ENCODE assay signal across 8 cellular contexts in the genomic region with DNA sequence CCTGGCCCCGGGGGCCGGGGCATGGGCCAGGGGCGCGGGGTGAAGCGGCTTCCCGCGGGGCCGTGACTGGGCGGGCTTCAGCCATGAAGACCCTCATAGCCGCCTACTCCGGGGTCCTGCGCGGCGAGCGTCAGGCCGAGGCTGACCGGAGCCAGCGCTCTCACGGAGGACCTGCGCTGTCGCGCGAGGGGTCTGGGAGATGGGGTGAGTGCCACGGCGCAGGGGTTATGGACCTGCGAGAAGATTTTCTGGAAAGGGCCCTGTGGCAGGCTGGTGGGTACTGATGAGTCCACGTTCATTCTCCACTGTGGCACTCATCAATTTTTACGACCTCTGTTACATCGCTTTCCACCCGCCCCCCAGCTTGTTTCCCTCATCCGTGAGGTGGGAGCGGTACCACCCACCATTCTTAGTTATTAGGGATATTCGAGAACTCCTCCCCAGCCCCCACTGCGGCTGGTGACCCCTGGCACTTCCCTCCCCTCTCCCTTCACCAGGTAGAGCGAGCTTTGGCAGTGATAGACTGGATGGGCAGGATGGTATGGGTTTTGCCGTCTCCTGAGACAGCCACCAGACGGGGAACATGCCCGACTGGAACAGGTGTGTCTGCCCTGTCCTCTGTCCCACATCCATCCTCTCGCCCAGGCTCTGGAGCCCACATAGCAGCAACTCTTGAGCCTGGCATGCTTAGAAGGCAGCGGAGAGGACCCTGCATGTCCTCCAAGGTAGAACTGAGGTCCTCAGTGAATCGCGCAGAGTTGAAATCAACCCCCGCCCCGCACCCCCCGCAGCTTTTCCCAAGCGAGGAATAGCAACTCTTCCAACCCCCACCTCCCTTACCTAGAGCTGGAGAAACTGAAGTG. TPM values are rescaled to one million over a fixed set of nuclear protein-coding genes. Genes with fewer than 3 reads are reported as not detected.
DNase-seq lines count a peak whose midpoint lies in the region; ATAC-seq and TF ChIP-seq lines count a peak whose summit lies in the region.

No MANE protein-coding gene starts in this region.

- ATAC-seq in right cardiac atrium (no peak), GM18517 (IDR thresholded peaks at IDR 0.05; ENCODE audit: unreplicated experiment) (no peak), GM19395 (IDR thresholded peaks at IDR 0.05; ENCODE audit: unreplicated experiment) (no peak)

- DNase-seq in DMS79 treated with DMSO at 0.1 percent for 48 hours (lab: John Stamatoyannopoulos, UW) (peak; percentile 24), DMS79 (lab: John Stamatoyannopoulos, UW) (no peak), right cardiac atrium (no peak), spleen (no peak), SHP77 treated with DMSO at 0.1 percent for 48 hours (lab: John Stamatoyannopoulos, UW) (no peak)
- no peak for DNase-seq in activated CD4-positive, alpha-beta memory T cell treated with anti-CD3 and anti-CD28 coated beads for 36 hours

- H3K27ac Mint-ChIP-seq in activated CD4-positive, alpha-beta memory T cell treated with anti-CD3 and anti-CD28 coated beads for 36 hours, result no peak overlapping the region

- H3K4me3 ChIP-seq in right cardiac atrium (ENCODE audit: low read length) (peak overlapping the region; percentile 31), spleen (peak overlapping the region; percentile 38 to 74 (median 52))

- intact Hi-C loops in activated CD4-positive, alpha-beta memory T cell treated with anti-CD3 and anti-CD28 coated beads for 36 hours (cut with micrococcal nuclease), result loop anchor here (5.0 kb wide), 2 partner anchors 47 to 48 kb away; partner anchors contain the start of gene UVRAG
- intact Hi-C loops in right cardiac atrium (cut with DNase I) (loop anchor here in 2 of 4 donors (5.0 to 10.0 kb wide), 2 partner anchors 54 to 62 kb away; partner anchors contain the start of gene MOGAT2 (in 1 of the 2)), spleen (cut with DNase I; ENCODE audit: low total_unique reads) (no loop called here)

- H3K27ac ChIP-seq in right cardiac atrium (ENCODE audit: low read length) (no peak overlapping the region), spleen (peak overlapping the region; percentile 12 to 91 (median 74))

- peaks cover 8% of the 10 kb centered on the region for H3K27me3 Mint-ChIP-seq in activated CD4-positive, alpha-beta memory T cell treated with anti-CD3 and anti-CD28 coated beads for 36 hours

- H3K4me3 Mint-ChIP-seq in activated CD4-positive, alpha-beta memory T cell treated with anti-CD3 and anti-CD28 coated beads for 36 hours, result peak overlapping the region; percentile 7

- H3K4me1 ChIP-seq in right cardiac atrium (ENCODE audit: control insufficient read depth, insufficient read depth, low read length), result peaks cover 2% of the 10 kb centered on the region
- peaks cover 15 to 69% (median 50%) of the 10 kb centered on the region in 6 donors for H3K4me1 ChIP-seq in spleen

- H3K9me3 ChIP-seq in right cardiac atrium (ENCODE audit: control insufficient read depth, low read length) (no peaks in the 10 kb centered on the region), spleen (no peaks in the 10 kb centered on the region)

- H3K36me3 Mint-ChIP-seq in activated CD4-positive, alpha-beta memory T cell treated with anti-CD3 and anti-CD28 coated beads for 36 hours, result no peaks in the 10 kb centered on the region

- no peak for TF ChIP-seq POLR2A in spleen (IDR thresholded peaks at IDR 0.05)

- H3K27me3 ChIP-seq in right cardiac atrium (ENCODE audit: control insufficient read depth, insufficient read depth) (no peaks in the 10 kb centered on the region), spleen (replicated peaks in 1 of 7) (peaks cover 0 to 34% (median 8%) of the 10 kb centered on the region in 7 donors)

- TF ChIP-seq CTCF in spleen (IDR thresholded peaks at IDR 0.05 in 8 of 11, conservative IDR thresholded peaks at IDR 0.05 in 3 of 11), result no peak

- POLR2A ChIA-PET in activated CD4-positive, alpha-beta memory T cell treated with anti-CD3 and anti-CD28 coated beads for 36 hours (lab: Charles Lee), result no interaction called here

- H3K4me1 Mint-ChIP-seq in activated CD4-positive, alpha-beta memory T cell treated with anti-CD3 and anti-CD28 coated beads for 36 hours (ENCODE audit: low read depth), result peaks cover 31% of the 10 kb centered on the region

- no peaks in the 10 kb centered on the region for H3K9me3 Mint-ChIP-seq in activated CD4-positive, alpha-beta memory T cell treated with anti-CD3 and anti-CD28 coated beads for 36 hours

- H3K36me3 ChIP-seq in spleen, result no peaks in the 10 kb centered on the region

- 17% methylated on average over 46 of the region's 46 CpGs for WGBS in right cardiac atrium
- 18 to 36% (median 22%) methylated on average over 33 to 46 of the region's 46 CpGs for WGBS in spleen, 5 donors

- CTCF ChIA-PET in activated CD4-positive, alpha-beta memory T cell treated with anti-CD3 and anti-CD28 coated beads for 36 hours (lab: Charles Lee), result interaction anchor here (1.0 to 1.2 kb wide), 4 partner anchors 8 to 63 kb away, joined by 3 to 4 read pairs (median 3); no protein-coding TSS in a partner anchor

RNA-seq across cellular contexts. Expression of gene DGAT2, which starts 0.6 kb away (rescaled TPM):
- total RNA-seq in activated CD4-positive, alpha-beta memory T cell treated with anti-CD3 and anti-CD28 coated beads for 36 hours, result 1 to 10 TPM; 2.5 to 3.1 TPM
- total RNA-seq in right cardiac atrium, result 10 to 100 TPM in 2 of 4 donors, 1 to 10 TPM in 2; 5.7 to 18.0 (median 10.4) TPM
- 23.4 TPM for polyA plus RNA-seq in right cardiac atrium
- total RNA-seq in spleen, result 10 to 100 TPM; 14.1 to 71.7 (median 22.5) TPM
- polyA plus RNA-seq in spleen, result 1 to 10 TPM; 3.5 to 9.5 (median 6.4) TPM

RNA-seq across cellular contexts. Expression of gene UVRAG, which starts 45.9 kb away (rescaled TPM):
- total RNA-seq in activated CD4-positive, alpha-beta memory T cell treated with anti-CD3 and anti-CD28 coated beads for 36 hours, result 10 to 100 TPM; 15.5 to 16.7 TPM
- total RNA-seq in right cardiac atrium (10 to 100 TPM; 12.6 to 18.5 (median 14.0) TPM), spleen (10 to 100 TPM; 35.0 to 80.8 (median 58.8) TPM)
- polyA plus RNA-seq in right cardiac atrium (5.5 TPM), spleen (10 to 100 TPM; 13.8 to 15.7 (median 14.8) TPM)

RNA-seq across cellular contexts. Expression of gene MOGAT2, which starts 51.5 kb away (rescaled TPM):
- total RNA-seq in activated CD4-positive, alpha-beta memory T cell treated with anti-CD3 and anti-CD28 coated beads for 36 hours, result not detected
- total RNA-seq in right cardiac atrium, result under 1 TPM in 1 of 4 donors, not detected in 3; 0.17 TPM
- polyA plus RNA-seq in right cardiac atrium, result 0.11 TPM
- total RNA-seq in spleen, result under 1 TPM in 1 of 7 donors, not detected in 6; 0.23 TPM
- under 1 TPM; 0.03 to 0.23 (median 0.20) TPM for polyA plus RNA-seq in spleen
